In the genomic region with DNA sequence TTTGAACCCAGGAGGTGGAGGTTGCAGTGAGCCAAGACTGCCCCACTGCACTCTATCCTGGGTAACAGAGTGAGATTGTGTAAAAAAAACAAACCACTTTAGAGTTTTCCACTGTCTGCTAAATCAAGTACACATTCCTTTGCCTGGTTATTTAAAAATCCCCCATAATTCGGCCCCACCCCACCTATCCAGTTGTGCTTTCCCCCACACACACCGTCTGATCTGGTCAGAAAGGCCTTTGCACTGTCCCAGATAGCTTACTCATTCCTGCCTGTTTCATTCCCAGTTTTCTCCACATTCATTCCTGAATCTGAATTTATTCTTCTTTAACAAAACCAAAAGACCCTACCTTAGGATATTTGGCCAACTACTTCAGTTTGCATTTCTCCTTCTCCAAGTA, we compare ENCODE assay signal across 18 cellular contexts. TPM values are rescaled to one million over a fixed set of nuclear protein-coding genes. Genes with fewer than 3 reads are reported as not detected.
DNase-seq lines count a peak whose midpoint lies in the region; ATAC-seq and TF ChIP-seq lines count a peak whose summit lies in the region.
"Had no signal": no experiment of that assay in that cellular context is flagged by ENCODE, and none has a peak within 500 bp of the region (broad histone marks: within the 10 kb centered on the region; RNA-seq: fewer than 3 reads in every experiment).

No MANE protein-coding gene starts in this region.

- DNase-seq in T-helper 1 cell (no peak), endodermal cell (peak; percentile 23), naive B cell (no peak), tibial artery (no peak), brain microvascular endothelial cell (no peak), NCI-H510A (lab: John Stamatoyannopoulos, UW) (no peak)
- DNase-seq: activated CD8-positive, alpha-beta memory T cell treated with anti-CD3 and anti-CD28 coated beads, Interleukin-2, amount 50 U/mL, for 4 hours; colonic mucosa; erythroblast; NCI-H2081; NCI-H748 treated with DMSO at 0.1 percent for 48 hours; RPMI8226; stimulated activated CD4-positive, alpha-beta T cell treated with anti-CD3 and anti-CD28 coated beads, Interleukin-12 subunit alpha, Interleukin-12 subunit beta, amount 100 ng/mL, for 4 hours; substantia nigra had no signal

- H3K4me1 Mint-ChIP-seq in T-helper 1 cell treated with Interleukin-12 subunit alpha and Interleukin-12 subunit beta and Interleukin-4 antibody, amounts not matched to agents 30 μg/mL and 1 μg/mL, for 36 hours (ENCODE audit: low read depth): peaks cover 49% of the 10 kb centered on the region
- H3K4me1 Mint-ChIP-seq in endodermal cell (peaks cover 47% of the 10 kb centered on the region), naive B cell (peaks cover 32 to 53% (median 34%) of the 10 kb centered on the region in 3 donors)

- ATAC-seq in naive B cell (ENCODE audit: low read depth in 2 of 2) (no peak), HG02938 (IDR thresholded peaks at IDR 0.05; ENCODE audit: unreplicated experiment) (no peak)
- ATAC-seq: activated CD4-positive, CD25-positive, alpha-beta regulatory T cell treated with anti-CD3 and anti-CD28 coated beads, Interleukin-2, amount 50 U/mL, for 24 hours had no signal

- H3K9me3 ChIP-seq in endodermal cell (ENCODE audit: control insufficient read depth, low read length): no peaks in the 10 kb centered on the region
- no peaks in the 10 kb centered on the region for H3K9me3 ChIP-seq in tibial artery
- H3K9me3 ChIP-seq: colonic mucosa had no signal

- no peak overlapping the region for H3K9ac ChIP-seq in endodermal cell (ENCODE audit: extremely low read depth, low read length, poor library complexity, severe bottlenecking)

- intact Hi-C loops in tibial artery (cut with DNase I; ENCODE audit: low total_unique reads): no loop called here

- peak overlapping the region; percentile 10 for H3K27ac Mint-ChIP-seq in T-helper 1 cell treated with Interleukin-12 subunit alpha and Interleukin-12 subunit beta and Interleukin-4 antibody, amounts not matched to agents 30 μg/mL and 1 μg/mL, for 36 hours
- H3K27ac Mint-ChIP-seq in endodermal cell (peak overlapping the region; percentile 89), naive B cell (peak overlapping the region in 4 of 6 donors; percentile 5 to 62 (median 18))

- no peaks in the 10 kb centered on the region for H3K36me3 ChIP-seq in endodermal cell (ENCODE audit: control insufficient read depth, insufficient read depth, low read length)
- no peaks in the 10 kb centered on the region for H3K36me3 ChIP-seq in tibial artery
- H3K36me3 ChIP-seq in brain microvascular endothelial cell (replicated peaks): no peaks in the 10 kb centered on the region
- H3K36me3 ChIP-seq: colonic mucosa had no signal

- H3K36me3 Mint-ChIP-seq in T-helper 1 cell treated with Interleukin-12 subunit alpha and Interleukin-12 subunit beta and Interleukin-4 antibody, amounts not matched to agents 30 μg/mL and 1 μg/mL, for 36 hours (ENCODE audit: low read depth): peaks cover 8% of the 10 kb centered on the region
- H3K36me3 Mint-ChIP-seq in endodermal cell (ENCODE audit: low read depth) (no peaks in the 10 kb centered on the region), naive B cell (no peaks in the 10 kb centered on the region)

- H3K27ac ChIP-seq in endodermal cell (ENCODE audit: low read depth, low read length): no peak overlapping the region
- peak overlapping the region; percentile 49 to 73 for H3K27ac ChIP-seq in tibial artery
- no peak overlapping the region for H3K27ac ChIP-seq in brain microvascular endothelial cell
- H3K27ac ChIP-seq: 22Rv1, colonic mucosa had no signal

- H3K9me3 Mint-ChIP-seq in T-helper 1 cell treated with Interleukin-12 subunit alpha and Interleukin-12 subunit beta and Interleukin-4 antibody, amounts not matched to agents 30 μg/mL and 1 μg/mL, for 36 hours: no peaks in the 10 kb centered on the region
- H3K9me3 Mint-ChIP-seq in endodermal cell (no peaks in the 10 kb centered on the region), naive B cell (no peaks in the 10 kb centered on the region)

- no peak overlapping the region for H3K4me3 ChIP-seq in endodermal cell (ENCODE audit: low read length)
- H3K4me3 ChIP-seq in tibial artery: no peak overlapping the region
- H3K4me3 ChIP-seq in brain microvascular endothelial cell (ENCODE audit: low read depth, low read length): no peak overlapping the region
- H3K4me3 ChIP-seq: colonic mucosa had no signal

- in situ Hi-C loops in brain microvascular endothelial cell (cut with HindIII; ENCODE audit: low pct_ligation_motif_present, low sequenced_read_pairs): no loop called here

- H3K27me3 Mint-ChIP-seq in T-helper 1 cell treated with Interleukin-12 subunit alpha and Interleukin-12 subunit beta and Interleukin-4 antibody, amounts not matched to agents 30 μg/mL and 1 μg/mL, for 36 hours (ENCODE audit: low read depth): no peaks in the 10 kb centered on the region
- no peaks in the 10 kb centered on the region for H3K27me3 Mint-ChIP-seq in endodermal cell (ENCODE audit: insufficient read depth)
- H3K27me3 Mint-ChIP-seq in naive B cell: no peaks in the 10 kb centered on the region

- peaks cover 11% of the 10 kb centered on the region for H3K4me1 ChIP-seq in endodermal cell (ENCODE audit: control insufficient read depth, insufficient read depth, low read length)
- peaks cover 9 to 43% (median 23%) of the 10 kb centered on the region in 4 donors for H3K4me1 ChIP-seq in tibial artery
- H3K4me1 ChIP-seq: colonic mucosa had no signal

- TF ChIP-seq CTCF in endodermal cell (conservative IDR thresholded peaks at IDR 0.05) (no peak), tibial artery (IDR thresholded peaks at IDR 0.05) (no peak), brain microvascular endothelial cell (IDR thresholded peaks at IDR 0.05; ENCODE audit: low read depth, low read length, missing control alignments) (no peak)

- no peak overlapping the region for H3K4me3 Mint-ChIP-seq in T-helper 1 cell treated with Interleukin-12 subunit alpha and Interleukin-12 subunit beta and Interleukin-4 antibody, amounts not matched to agents 30 μg/mL and 1 μg/mL, for 36 hours
- no peak overlapping the region for H3K4me3 Mint-ChIP-seq in endodermal cell
- peak overlapping the region in 1 of 8 donors; percentile 48 for H3K4me3 Mint-ChIP-seq in naive B cell

- 89 to 91% methylated on average over 2 of the region's 2 CpGs for WGBS in endodermal cell (ENCODE audit: insufficient coverage in 1 of 2, insufficient read length in 1 of 2), 2 experiments

- H3K27me3 ChIP-seq in endodermal cell (ENCODE audit: control insufficient read depth, insufficient read depth, low read length, poor library complexity, severe bottlenecking) (no peaks in the 10 kb centered on the region), tibial artery (no peaks in the 10 kb centered on the region), brain microvascular endothelial cell (replicated peaks) (no peaks in the 10 kb centered on the region)
- H3K27me3 ChIP-seq: colonic mucosa had no signal

RNA-seq across cellular contexts. Expression of a gene that starts 29.5 kb away (rescaled TPM):
- 1 to 10 TPM in 1 of 2 donors, under 1 TPM in 1; 0.73 to 5.1 TPM for total RNA-seq in endodermal cell
- not detected for polyA plus RNA-seq in endodermal cell (2013, experiment 1 of 2)
- polyA plus RNA-seq in endodermal cell (2013, experiment 2 of 2): 0.41 TPM
- polyA plus RNA-seq in naive B cell (ENCODE audit: low read depth in 6 of 6): 10 to 100 TPM in 5 of 6 donors, 1 to 10 TPM in 1; 9.6 to 28.9 (median 11.5) TPM

Comparison
In these comparisons a context has a peak if more than half of its experiments do, and no peak if none do; other contexts are left out.
1. H3K27ac Mint-ChIP-seq: peak in every context shown above with its lines; median percentile 89 in endodermal cell; 18 in naive B cell; 10 in T-helper 1 cell treated with Interleukin-12 subunit alpha and Interleukin-12 subunit beta and Interleukin-4 antibody, amounts not matched to agents 30 μg/mL and 1 μg/mL, for 36 hours.
2. H3K27ac ChIP-seq: peak in tibial artery (2 of 2); none in endodermal cell (single experiment) and brain microvascular endothelial cell (single experiment).